8 cellular contexts compared by ENCODE assay signal in genomic region chr10:112954974-112955735, GRCh38. TPM values are rescaled to one million over a fixed set of nuclear protein-coding genes. Genes with fewer than 3 reads are reported as not detected.
DNase-seq lines count a peak whose midpoint lies in the region; ATAC-seq and TF ChIP-seq lines count a peak whose summit lies in the region.

No MANE protein-coding gene starts in this region.

- no peaks in the 10 kb centered on the region for H3K27me3 Mint-ChIP-seq in MCF 10A (ENCODE audit: insufficient read depth, unreplicated experiment)

- H3K4me3 ChIP-seq in HFF-Myc (replicated peaks; ENCODE audit: low read depth, low read length) (peak overlapping the region; percentile 34), smooth muscle cell (peak overlapping the region; percentile 69)

- peak overlapping the region; percentile 98 for H3K4me2 ChIP-seq in smooth muscle cell

- peaks cover 64% of the 10 kb centered on the region for H3K4me1 Mint-ChIP-seq in MCF 10A (ENCODE audit: insufficient read depth, unreplicated experiment)

- H3K27me3 ChIP-seq in smooth muscle cell (ENCODE audit: low read depth), result no peaks in the 10 kb centered on the region

- peak overlapping the region; percentile 3 for H3K9ac ChIP-seq in smooth muscle cell (ENCODE audit: low read depth)

- CTCF ChIA-PET in MCF 10A (lab: Yijun Ruan, JAX), result interaction anchor here (0.7 to 2.0 kb wide), 4 partner anchors 117 to 172 kb away, joined by 3 to 7 read pairs (median 6); no protein-coding TSS in a partner anchor

- 9% methylated on average over 8 of the region's 8 CpGs for WGBS in smooth muscle cell (ENCODE audit: low lambda C conversion rate)

- H3K9me3 ChIP-seq in smooth muscle cell (replicated peaks; ENCODE audit: low read depth), result no peaks in the 10 kb centered on the region

- POLR2A ChIA-PET in MCF 10A (lab: Yijun Ruan, JAX), result interaction anchor here (0.6 to 3.9 kb wide), 23 partner anchors 12 to 483 kb away, joined by 3 to 38 read pairs (median 4); no protein-coding TSS in a partner anchor

- no TSS peak for BruUV-seq in MCF 10A (replicated peaks; lab: Mats Ljungman, UMichigan)

- ATAC-seq in GM19324 (IDR thresholded peaks at IDR 0.05; ENCODE audit: low FRiP score, unreplicated experiment), result no peak
- ATAC-seq in HG02981 (IDR thresholded peaks at IDR 0.05; ENCODE audit: unreplicated experiment), result no peak

- H3K36me3 ChIP-seq in smooth muscle cell (ENCODE audit: low read depth), result no peaks in the 10 kb centered on the region

- peaks cover 66% of the 10 kb centered on the region for H3K4me1 ChIP-seq in smooth muscle cell (ENCODE audit: low read depth)

- peak overlapping the region; percentile 76 for H3K4me3 Mint-ChIP-seq in MCF 10A (ENCODE audit: unreplicated experiment)

- peaks cover 27% of the 10 kb centered on the region for H3F3A ChIP-seq in smooth muscle cell (ENCODE audit: low read depth)

- peak overlapping the region; percentile 87 for H3K27ac Mint-ChIP-seq in MCF 10A (ENCODE audit: low read depth, unreplicated experiment)

- peaks cover 33% of the 10 kb centered on the region for H4K20me1 ChIP-seq in smooth muscle cell (ENCODE audit: low read depth)

- DNase-seq in HFF-Myc (ENCODE audit: extremely low read depth, low read depth) (no peak), MCF 10A (ENCODE audit: unreplicated experiment) (peak; percentile 34), left kidney (ENCODE audit: low read depth, low spot score) (peak; percentile 39), smooth muscle cell (lab: John Stamatoyannopoulos, UW; ENCODE audit: unreplicated experiment) (no peak), NCI-H1105 treated with DMSO at 0.1 percent for 48 hours (lab: John Stamatoyannopoulos, UW) (no peak), HUDEP-2 (lab: John Stamatoyannopoulos, UW; ENCODE audit: unreplicated experiment in 76 of 76) (no peak)

- peak overlapping the region; percentile 83 for H3K27ac ChIP-seq in smooth muscle cell (ENCODE audit: low read depth)

- TF ChIP-seq CTCF in HFF-Myc (IDR thresholded peaks at IDR 0.05; ENCODE audit: low read depth, low read length, missing control alignments) (no peak), MCF 10A (IDR thresholded peaks at IDR 0.05; ENCODE audit: unreplicated experiment) (no peak), smooth muscle cell (IDR thresholded peaks at IDR 0.05; ENCODE audit: borderline replicate concordance, insufficient read depth, poor library complexity, severe bottlenecking) (no peak)

- peaks cover 83% of the 10 kb centered on the region for H3K79me2 ChIP-seq in smooth muscle cell (ENCODE audit: low read depth)

- intact Hi-C loops in MCF 10A (cut with micrococcal nuclease), result loop anchor here (5.0 to 10.0 kb wide), 4 partner anchors 143 to 478 kb away; no protein-coding TSS in a partner anchor

- H3K9me3 Mint-ChIP-seq in MCF 10A (ENCODE audit: unreplicated experiment), result no peaks in the 10 kb centered on the region

- no peak overlapping the region for H2AFZ ChIP-seq in smooth muscle cell (ENCODE audit: low read depth)

- H3K36me3 Mint-ChIP-seq in MCF 10A (ENCODE audit: insufficient read depth, unreplicated experiment), result peaks cover 36% of the 10 kb centered on the region

RNA-seq across cellular contexts. Expression of gene TCF7L2, which starts 5.1 kb away (rescaled TPM):
- total RNA-seq in MCF 10A (2022) (25.2 and 25.7 TPM in 2 replicates), smooth muscle cell (9.1 and 14.6 TPM in 2 replicates)
- 17.7 and 21.6 TPM in 2 replicates for polyA plus RNA-seq in smooth muscle cell

Comparison
In these comparisons a context has a peak if more than half of its experiments do, and no peak if none do; other contexts are left out.
1. DNase-seq: peak in MCF 10A (single experiment) and left kidney (single experiment); none in HFF-Myc (single experiment), smooth muscle cell (single experiment), NCI-H1105 treated with DMSO at 0.1 percent for 48 hours (single experiment) and HUDEP-2 (0 of 76).